In the genomic region with DNA sequence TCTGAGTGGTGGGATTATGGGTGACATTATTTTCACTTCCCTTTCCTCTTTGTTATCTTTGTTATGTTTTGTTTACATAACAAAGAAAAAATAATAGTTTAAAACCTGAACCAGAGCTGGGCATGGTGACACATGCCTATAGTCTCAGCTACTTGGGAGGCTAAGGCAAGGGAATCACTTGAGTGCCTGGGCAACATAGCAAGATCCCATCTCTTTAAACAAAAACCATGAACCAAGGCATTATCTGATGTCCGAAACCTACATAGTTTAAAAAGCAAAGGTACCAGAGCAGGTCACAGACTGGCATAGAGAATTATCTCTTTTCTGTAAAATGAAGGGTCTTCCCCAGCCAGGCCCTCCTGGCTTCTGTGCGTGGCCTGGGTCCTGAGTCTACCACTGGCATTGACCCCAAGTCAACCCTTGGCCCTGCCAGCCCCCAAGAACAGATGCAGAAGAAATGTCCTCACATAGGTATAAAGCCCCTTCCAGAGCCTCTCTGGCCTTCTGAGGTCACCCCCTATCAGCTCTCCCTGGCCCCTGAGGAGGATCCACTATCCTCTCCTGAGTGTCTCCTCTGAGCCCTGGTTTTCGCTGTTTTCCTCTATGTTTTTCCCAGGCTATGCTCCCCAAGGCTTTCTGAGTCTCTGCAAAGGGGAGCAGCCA, we compare ENCODE assay signal across 22 cellular contexts.
DNase-seq lines count a peak whose midpoint lies in the region; ATAC-seq lines count a peak whose summit lies in the region.
"Had no signal": no experiment of that assay in that cellular context is flagged by ENCODE, and none has a peak within 500 bp of the region (broad histone marks: within the 10 kb centered on the region; RNA-seq: fewer than 3 reads in every experiment).

No MANE protein-coding gene starts in this region.

- CTCF ChIA-PET in CD4-positive, alpha-beta memory T cell (lab: Charles Lee; ENCODE audit: partially characterized antibody) = no interaction called here
- CTCF ChIA-PET in activated CD4-positive, alpha-beta memory T cell treated with anti-CD3 and anti-CD28 coated beads for 36 hours (lab: Charles Lee) = no interaction called here
- CTCF ChIA-PET in naive thymus-derived CD4-positive, alpha-beta T cell (lab: Charles Lee) = no interaction called here

- H3K36me3 Mint-ChIP-seq in activated CD4-positive, alpha-beta T cell treated with anti-CD3 and anti-CD28 coated beads, Interleukin-2, amount 10 ng/mL, durations not matched to agents 24 days and 14 days (ENCODE audit: low read depth) = peaks cover 24% of the 10 kb centered on the region
- H3K36me3 Mint-ChIP-seq in CD4-positive, alpha-beta memory T cell = peaks cover 0 to 2% of the 10 kb centered on the region in 2 donors
- peaks cover 11% of the 10 kb centered on the region for H3K36me3 Mint-ChIP-seq in activated CD4-positive, alpha-beta memory T cell treated with anti-CD3 and anti-CD28 coated beads for 36 hours
- peaks cover 0 to 20% (median 6%) of the 10 kb centered on the region in 5 donors for H3K36me3 Mint-ChIP-seq in naive thymus-derived CD4-positive, alpha-beta T cell

- peak overlapping the region; percentile 89 for H3K27ac Mint-ChIP-seq in activated CD4-positive, alpha-beta T cell treated with anti-CD3 and anti-CD28 coated beads, Interleukin-2, amount 10 ng/mL, durations not matched to agents 24 days and 14 days
- peak overlapping the region in 5 of 7 donors; percentile 32 to 95 (median 68) for H3K27ac Mint-ChIP-seq in CD4-positive, alpha-beta memory T cell
- peak overlapping the region; percentile 47 for H3K27ac Mint-ChIP-seq in activated CD4-positive, alpha-beta memory T cell treated with anti-CD3 and anti-CD28 coated beads for 36 hours
- peak overlapping the region in 6 of 9 donors; percentile 31 to 95 (median 54) for H3K27ac Mint-ChIP-seq in naive thymus-derived CD4-positive, alpha-beta T cell

- no peak for ATAC-seq in naive thymus-derived CD4-positive, alpha-beta T cell

- no peaks in the 10 kb centered on the region for H3K27me3 ChIP-seq in CD4-positive, alpha-beta memory T cell (ENCODE audit: insufficient read depth, low read length)
- H3K27me3 ChIP-seq in naive thymus-derived CD4-positive, alpha-beta T cell (ENCODE audit: control insufficient read depth in 2 of 2, insufficient read depth in 2 of 2, low read length in 2 of 2) = no peaks in the 10 kb centered on the region
- H3K27me3 ChIP-seq: SJCRH30, transverse colon had no signal

- no peak overlapping the region for H3K4me3 ChIP-seq in CD4-positive, alpha-beta memory T cell (ENCODE audit: low read length in 2 of 2)
- no peak overlapping the region for H3K4me3 ChIP-seq in naive thymus-derived CD4-positive, alpha-beta T cell (ENCODE audit: low read length)
- H3K4me3 ChIP-seq: SJCRH30, transverse colon had no signal

- H3K9me3 Mint-ChIP-seq in activated CD4-positive, alpha-beta T cell treated with anti-CD3 and anti-CD28 coated beads, Interleukin-2, amount 10 ng/mL, durations not matched to agents 24 days and 14 days = no peaks in the 10 kb centered on the region
- H3K9me3 Mint-ChIP-seq in CD4-positive, alpha-beta memory T cell = peaks cover 0 to 3% (median 0%) of the 10 kb centered on the region in 8 donors
- no peaks in the 10 kb centered on the region for H3K9me3 Mint-ChIP-seq in activated CD4-positive, alpha-beta memory T cell treated with anti-CD3 and anti-CD28 coated beads for 36 hours
- no peaks in the 10 kb centered on the region for H3K9me3 Mint-ChIP-seq in naive thymus-derived CD4-positive, alpha-beta T cell
- H3K9me3 Mint-ChIP-seq: activated T-helper 17 cell treated with anti-CD3 and anti-CD28 coated beads, Interleukin-2, amount 50 U/mL, for 72 hours had no signal

- intact Hi-C loops in activated CD4-positive, alpha-beta T cell treated with anti-CD3 and anti-CD28 coated beads, Interleukin-2, amount 10 ng/mL, durations not matched to agents 24 days and 14 days (cut with micrococcal nuclease) = no loop called here
- intact Hi-C loops in CD4-positive, alpha-beta memory T cell (cut with micrococcal nuclease) = no loop called here
- intact Hi-C loops in activated CD4-positive, alpha-beta memory T cell treated with anti-CD3 and anti-CD28 coated beads for 36 hours (cut with micrococcal nuclease) = no loop called here
- intact Hi-C loops in naive thymus-derived CD4-positive, alpha-beta T cell (cut with micrococcal nuclease) = no loop called here

- POLR2A ChIA-PET in CD4-positive, alpha-beta memory T cell (lab: Charles Lee; ENCODE audit: partially characterized antibody) = interaction anchor here (1.0 kb wide), 1 partner anchor 19 kb away, joined by 5 read pairs; no protein-coding TSS in a partner anchor
- POLR2A ChIA-PET in activated CD4-positive, alpha-beta memory T cell treated with anti-CD3 and anti-CD28 coated beads for 36 hours (lab: Charles Lee) = no interaction called here
- POLR2A ChIA-PET in naive thymus-derived CD4-positive, alpha-beta T cell (lab: Charles Lee) = interaction anchor here (0.5 to 1.0 kb wide), 3 partner anchors 15 to 242 kb away, joined by 3 to 4 read pairs (median 3); no protein-coding TSS in a partner anchor

- no peak overlapping the region for H3K4me3 Mint-ChIP-seq in activated CD4-positive, alpha-beta T cell treated with anti-CD3 and anti-CD28 coated beads, Interleukin-2, amount 10 ng/mL, durations not matched to agents 24 days and 14 days
- H3K4me3 Mint-ChIP-seq in CD4-positive, alpha-beta memory T cell = peak overlapping the region in 2 of 8 donors; percentile 10 to 16
- no peak overlapping the region for H3K4me3 Mint-ChIP-seq in activated CD4-positive, alpha-beta memory T cell treated with anti-CD3 and anti-CD28 coated beads for 36 hours
- H3K4me3 Mint-ChIP-seq in naive thymus-derived CD4-positive, alpha-beta T cell = peak overlapping the region in 2 of 10 donors; percentile 27 to 31

- no peaks in the 10 kb centered on the region for H3K27me3 Mint-ChIP-seq in activated CD4-positive, alpha-beta T cell treated with anti-CD3 and anti-CD28 coated beads, Interleukin-2, amount 10 ng/mL, durations not matched to agents 24 days and 14 days
- no peaks in the 10 kb centered on the region for H3K27me3 Mint-ChIP-seq in CD4-positive, alpha-beta memory T cell
- no peaks in the 10 kb centered on the region for H3K27me3 Mint-ChIP-seq in activated CD4-positive, alpha-beta memory T cell treated with anti-CD3 and anti-CD28 coated beads for 36 hours
- no peaks in the 10 kb centered on the region for H3K27me3 Mint-ChIP-seq in naive thymus-derived CD4-positive, alpha-beta T cell
- H3K27me3 Mint-ChIP-seq: activated naive CD8-positive, alpha-beta T cell; activated T-helper 17 cell treated with anti-CD3 and anti-CD28 coated beads, Interleukin-2, amount 50 U/mL, for 72 hours had no signal

- no peak for DNase-seq in activated CD4-positive, alpha-beta T cell treated with anti-CD3 and anti-CD28 coated beads, Interleukin-2, amount 10 ng/mL, durations not matched to agents 24 days and 14 days
- no peak for DNase-seq in activated CD4-positive, alpha-beta T cell treated with anti-CD3 and anti-CD28 coated beads for 48 hours
- DNase-seq in CD4-positive, alpha-beta memory T cell = no peak
- DNase-seq in activated CD4-positive, alpha-beta memory T cell treated with anti-CD3 and anti-CD28 coated beads for 36 hours = no peak
- DNase-seq in naive thymus-derived CD4-positive, alpha-beta T cell = no peak
- DNase-seq in epidermal melanocyte (ENCODE audit: insufficient read length, low spot score) (no peak), NCI-H345 treated with DMSO at 0.1 percent for 48 hours (lab: John Stamatoyannopoulos, UW; ENCODE audit: unreplicated experiment) (no peak), GM19238 (ENCODE audit: insufficient read length, low spot score) (no peak)
- DNase-seq: activated CD4-positive, alpha-beta T cell treated with anti-CD3 and anti-CD28 coated beads for 1 hour; AML-193; anterior cingulate cortex; cortex of kidney; DMS79; hippocampal formation; mesendoderm; NCI-H1417 treated with DMSO at 0.1 percent for 48 hours; NCI-H2081; NCI-H2227 treated with DMSO at 0.1 percent for 48 hours; SJCRH30 had no signal

- H3K4me1 ChIP-seq in CD4-positive, alpha-beta memory T cell (ENCODE audit: insufficient read depth, low read length) = peaks cover 83% of the 10 kb centered on the region
- H3K4me1 ChIP-seq in naive thymus-derived CD4-positive, alpha-beta T cell (ENCODE audit: control insufficient read depth in 2 of 2, insufficient read depth in 2 of 2, low read length in 2 of 2) = peaks cover 56 to 80% of the 10 kb centered on the region in 2 donors
- H3K4me1 ChIP-seq: SJCRH30 had no signal

- H3K36me3 ChIP-seq in CD4-positive, alpha-beta memory T cell (ENCODE audit: insufficient read depth, low read length) = no peaks in the 10 kb centered on the region
- no peaks in the 10 kb centered on the region for H3K36me3 ChIP-seq in naive thymus-derived CD4-positive, alpha-beta T cell (ENCODE audit: control insufficient read depth in 2 of 3, insufficient read depth in 3 of 3, low read length in 3 of 3)
- H3K36me3 ChIP-seq: SJCRH30, transverse colon had no signal

- no peaks in the 10 kb centered on the region for H3K9me3 ChIP-seq in CD4-positive, alpha-beta memory T cell (ENCODE audit: control insufficient read depth in 1 of 2, low read length in 2 of 2)
- H3K9me3 ChIP-seq in naive thymus-derived CD4-positive, alpha-beta T cell (ENCODE audit: control insufficient read depth in 2 of 3, low read length in 3 of 3) = no peaks in the 10 kb centered on the region
- H3K9me3 ChIP-seq: SJCRH30, transverse colon had no signal

- H3K27ac ChIP-seq in CD4-positive, alpha-beta memory T cell (ENCODE audit: low read depth, low read length) = no peak overlapping the region
- no peak overlapping the region for H3K27ac ChIP-seq in naive thymus-derived CD4-positive, alpha-beta T cell (ENCODE audit: low read depth, low read length)
- H3K27ac ChIP-seq: SJCRH30, transverse colon had no signal

- peaks cover 66% of the 10 kb centered on the region for H3K4me1 Mint-ChIP-seq in activated CD4-positive, alpha-beta T cell treated with anti-CD3 and anti-CD28 coated beads, Interleukin-2, amount 10 ng/mL, durations not matched to agents 24 days and 14 days
- peaks cover 54 to 83% (median 66%) of the 10 kb centered on the region in 4 donors for H3K4me1 Mint-ChIP-seq in CD4-positive, alpha-beta memory T cell
- peaks cover 80% of the 10 kb centered on the region for H3K4me1 Mint-ChIP-seq in activated CD4-positive, alpha-beta memory T cell treated with anti-CD3 and anti-CD28 coated beads for 36 hours (ENCODE audit: low read depth)
- peaks cover 68 to 84% (median 75%) of the 10 kb centered on the region in 7 donors for H3K4me1 Mint-ChIP-seq in naive thymus-derived CD4-positive, alpha-beta T cell
